In the genomic region with DNA sequence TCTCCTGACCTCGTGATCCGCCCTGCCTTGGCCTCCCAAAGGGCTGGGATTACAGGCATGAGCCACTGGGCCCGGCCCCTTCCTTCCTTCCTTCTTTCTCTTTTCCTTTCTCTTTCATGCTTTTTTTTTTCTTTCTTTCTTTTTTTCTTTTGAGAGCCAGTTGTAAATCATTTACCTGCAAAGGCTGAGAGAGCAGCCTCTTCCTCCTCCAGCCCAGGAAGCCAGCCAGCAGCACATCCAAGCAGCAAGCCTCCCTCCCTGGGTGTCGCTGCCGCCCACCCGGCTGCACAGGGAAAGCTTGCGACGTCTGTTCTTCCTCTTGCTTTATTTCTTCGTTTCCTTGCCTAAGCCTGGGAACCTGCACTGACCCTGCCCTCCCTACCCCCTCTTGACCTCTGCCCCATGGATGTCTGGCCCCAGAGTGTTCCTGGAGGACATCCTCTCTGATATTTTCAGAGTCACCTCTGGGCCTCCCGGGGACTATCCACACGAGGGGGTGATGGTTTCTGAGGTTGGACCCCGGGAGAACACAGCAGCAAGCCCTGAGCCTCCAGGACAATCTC, we compare ENCODE assay signal across 15 cellular contexts.
DNase-seq lines count a peak whose midpoint lies in the region; ATAC-seq, FAIRE-seq and TF ChIP-seq lines count a peak whose summit lies in the region.
"Had no signal": no experiment of that assay in that cellular context is flagged by ENCODE, and none has a peak within 500 bp of the region (broad histone marks: within the 10 kb centered on the region; RNA-seq: fewer than 3 reads in every experiment).

No MANE protein-coding gene starts in this region.

- TF ChIP-seq POLR2A in Peyer's patch (IDR thresholded peaks at IDR 0.05) (no peak), HepG2 (IDR thresholded peaks at IDR 0.05; ENCODE audit: insufficient read depth in 1 of 2, low read depth in 2 of 2, low read length in 2 of 2) (no peak)

- H3K9me3 ChIP-seq in Peyer's patch (no peaks in the 10 kb centered on the region), HepG2 (ENCODE audit: low read length) (no peaks in the 10 kb centered on the region)

- WGBS in HepG2 (ENCODE audit: low lambda C conversion rate), result 1% methylated on average over 12 of the region's 12 CpGs

- H3K27ac Mint-ChIP-seq in T-helper 1 cell treated with Interleukin-12 subunit alpha and Interleukin-12 subunit beta and Interleukin-4 antibody, amounts not matched to agents 30 μg/mL and 1 μg/mL, for 36 hours, result peak overlapping the region; percentile 22
- no peak overlapping the region for H3K27ac Mint-ChIP-seq in type B pancreatic cell

- H3K79me2 ChIP-seq in HepG2 (ENCODE audit: insufficient read depth, low read length), result no peaks in the 10 kb centered on the region

- no peak overlapping the region for H3K4me3 Mint-ChIP-seq in T-helper 1 cell treated with Interleukin-12 subunit alpha and Interleukin-12 subunit beta and Interleukin-4 antibody, amounts not matched to agents 30 μg/mL and 1 μg/mL, for 36 hours
- H3K4me3 Mint-ChIP-seq in type B pancreatic cell, result peak overlapping the region; percentile 13
- H3K4me3 Mint-ChIP-seq: neural crest cell had no signal

- no peaks in the 10 kb centered on the region for H3K36me3 ChIP-seq in Peyer's patch
- H3K36me3 ChIP-seq in HepG2 (replicated peaks in 1 of 2; ENCODE audit: control insufficient read depth in 1 of 2, insufficient read depth in 2 of 2, low read length in 2 of 2), result no peaks in the 10 kb centered on the region

- no peak overlapping the region for H2AFZ ChIP-seq in HepG2 (ENCODE audit: low read length)

- in situ Hi-C loops in HepG2 (cut with HindIII; ENCODE audit: extremely low pct_ligation_motif_present, low pct_unique_long_range_greater_than_20kb), result loop anchor here (25.0 kb wide), 1 partner anchor 570 kb away; no protein-coding TSS in a partner anchor

- H3K9me3 Mint-ChIP-seq in T-helper 1 cell treated with Interleukin-12 subunit alpha and Interleukin-12 subunit beta and Interleukin-4 antibody, amounts not matched to agents 30 μg/mL and 1 μg/mL, for 36 hours, result no peaks in the 10 kb centered on the region
- H3K9me3 Mint-ChIP-seq in type B pancreatic cell, result no peaks in the 10 kb centered on the region
- H3K9me3 Mint-ChIP-seq: neural crest cell had no signal

- ATAC-seq in HepG2, result peak; percentile 41

- intact Hi-C loops in HepG2 (cut with micrococcal nuclease; ENCODE audit: unreplicated experiment), result loop anchor here (5.0 kb wide), 1 partner anchor 580 kb away; no protein-coding TSS in a partner anchor

- no peaks in the 10 kb centered on the region for H3K27me3 ChIP-seq in Peyer's patch
- H3K27me3 ChIP-seq in HepG2 (ENCODE audit: control insufficient read depth in 1 of 2, insufficient read depth in 2 of 2, low read length in 2 of 2), result peaks cover 0 to 14% of the 10 kb centered on the region in 2 experiments; a peak in 2 of 5 replicates

- POLR2A ChIA-PET in HepG2 (lab: Yijun Ruan, JAX), result no interaction called here

- H3K4me3 ChIP-seq in Peyer's patch (no peak overlapping the region), HepG2 (replicated peaks in 1 of 3; ENCODE audit: insufficient read depth in 1 of 3, low read depth in 2 of 3, low read length in 3 of 3) (peak overlapping the region; percentile 22 to 57 (median 23); a peak in 4 of 6 replicates)

- peak overlapping the region in 2 of 4 donors; percentile 62 to 80 for H3K27ac ChIP-seq in Peyer's patch
- peak overlapping the region; percentile 25 for H3K27ac ChIP-seq in HepG2 (ENCODE audit: extremely low read length, insufficient read depth, low read length)

- H4K20me1 ChIP-seq in HepG2 (ENCODE audit: insufficient read depth, low read length), result no peaks in the 10 kb centered on the region

- no TSS peak for BruUV-seq in HepG2 (replicated peaks; lab: Mats Ljungman, UMichigan)

- DNase-seq in T-helper 1 cell (no peak), Peyer's patch (peak in 2 of 3 donors; percentile 57 to 70), HepG2 (ENCODE audit: low spot score) (peak; percentile 38), type B pancreatic cell (ENCODE audit: extremely low spot score, unreplicated experiment) (no peak), GOT3 (lab: John Stamatoyannopoulos, UW) (no peak)
- no peak for DNase-seq in stimulated activated CD4-positive, alpha-beta T cell treated with anti-CD3 and anti-CD28 coated beads, Interleukin-4, amount 100 ng/mL, for 24 hours
- no peak for DNase-seq in activated CD8-positive, alpha-beta memory T cell treated with anti-CD3 and anti-CD28 coated beads for 24 hours
- DNase-seq: DMS 273 treated with DMSO at 0.1 percent for 48 hours, foreskin fibroblast, NCI-H1694 treated with DMSO at 0.1 percent for 48 hours, NCI-H69, SHP77 had no signal

- TF ChIP-seq EP300 in HepG2 (IDR thresholded peaks at IDR 0.05; ENCODE audit: low read depth in 2 of 2, low read length in 2 of 2) (no peak), HepG2 (CRISPR knock-in tag; IDR thresholded peaks at IDR 0.05; ENCODE audit: borderline replicate concordance) (no peak)

- H3K9ac ChIP-seq in HepG2 (ENCODE audit: insufficient read depth, low read depth, low read length), result peak overlapping the region; percentile 10; the same call in 1 of the 2 replicates

- H3K36me3 Mint-ChIP-seq in T-helper 1 cell treated with Interleukin-12 subunit alpha and Interleukin-12 subunit beta and Interleukin-4 antibody, amounts not matched to agents 30 μg/mL and 1 μg/mL, for 36 hours (ENCODE audit: low read depth), result no peaks in the 10 kb centered on the region
- H3K36me3 Mint-ChIP-seq in type B pancreatic cell, result no peaks in the 10 kb centered on the region

- no peak for TF ChIP-seq RAD21 in HepG2 (CRISPR knock-in tag; IDR thresholded peaks at IDR 0.05)

- peaks cover 0 to 32% (median 6%) of the 10 kb centered on the region in 4 donors for H3K4me1 ChIP-seq in Peyer's patch
- peaks cover 54% of the 10 kb centered on the region for H3K4me1 ChIP-seq in HepG2 (ENCODE audit: insufficient read depth, low read length)

- H3K27me3 Mint-ChIP-seq in T-helper 1 cell treated with Interleukin-12 subunit alpha and Interleukin-12 subunit beta and Interleukin-4 antibody, amounts not matched to agents 30 μg/mL and 1 μg/mL, for 36 hours (ENCODE audit: low read depth), result peaks cover 3% of the 10 kb centered on the region
- peaks cover 15% of the 10 kb centered on the region for H3K27me3 Mint-ChIP-seq in type B pancreatic cell

- H3K4me2 ChIP-seq in HepG2 (ENCODE audit: low read depth, low read length), result peak overlapping the region; percentile 76

- FAIRE-seq in HepG2 (lab: Jason Lieb, UNC), result peak; percentile 37
- FAIRE-seq: islet of Langerhans had no signal

- TF ChIP-seq CTCF in Peyer's patch (IDR thresholded peaks at IDR 0.05), result peak in 1 of 6 experiments; percentile 16
- peak; percentile 62 for TF ChIP-seq CTCF in HepG2 (CRISPR knock-in tag; IDR thresholded peaks at IDR 0.05)
- no peak for TF ChIP-seq CTCF in type B pancreatic cell (conservative IDR thresholded peaks at IDR 0.05)

- CTCF ChIA-PET in HepG2 (lab: Yijun Ruan, JAX; ENCODE audit: low intra/inter-chr PET ratio, low total read pairs), result no interaction called here

- peaks cover 5% of the 10 kb centered on the region for H3K4me1 Mint-ChIP-seq in T-helper 1 cell treated with Interleukin-12 subunit alpha and Interleukin-12 subunit beta and Interleukin-4 antibody, amounts not matched to agents 30 μg/mL and 1 μg/mL, for 36 hours (ENCODE audit: low read depth)
- peaks cover 11% of the 10 kb centered on the region for H3K4me1 Mint-ChIP-seq in type B pancreatic cell (ENCODE audit: unreplicated experiment)

TF ChIP-seq in HepG2, 621 proteins besides CTCF, POLR2A, EP300 and RAD21 (continues in another document):
- TF ChIP-seq, protein P1, sequence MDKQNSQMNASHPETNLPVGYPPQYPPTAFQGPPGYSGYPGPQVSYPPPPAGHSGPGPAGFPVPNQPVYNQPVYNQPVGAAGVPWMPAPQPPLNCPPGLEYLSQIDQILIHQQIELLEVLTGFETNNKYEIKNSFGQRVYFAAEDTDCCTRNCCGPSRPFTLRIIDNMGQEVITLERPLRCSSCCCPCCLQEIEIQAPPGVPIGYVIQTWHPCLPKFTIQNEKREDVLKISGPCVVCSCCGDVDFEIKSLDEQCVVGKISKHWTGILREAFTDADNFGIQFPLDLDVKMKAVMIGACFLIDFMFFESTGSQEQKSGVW (CRISPR knock-in tag; IDR thresholded peaks at IDR 0.05; ENCODE audit: borderline replicate concordance), result no peak
- no peak for TF ChIP-seq MXI1 (IDR thresholded peaks at IDR 0.05; ENCODE audit: borderline replicate concordance, low read depth, low read length)
- TF ChIP-seq, protein P2, sequence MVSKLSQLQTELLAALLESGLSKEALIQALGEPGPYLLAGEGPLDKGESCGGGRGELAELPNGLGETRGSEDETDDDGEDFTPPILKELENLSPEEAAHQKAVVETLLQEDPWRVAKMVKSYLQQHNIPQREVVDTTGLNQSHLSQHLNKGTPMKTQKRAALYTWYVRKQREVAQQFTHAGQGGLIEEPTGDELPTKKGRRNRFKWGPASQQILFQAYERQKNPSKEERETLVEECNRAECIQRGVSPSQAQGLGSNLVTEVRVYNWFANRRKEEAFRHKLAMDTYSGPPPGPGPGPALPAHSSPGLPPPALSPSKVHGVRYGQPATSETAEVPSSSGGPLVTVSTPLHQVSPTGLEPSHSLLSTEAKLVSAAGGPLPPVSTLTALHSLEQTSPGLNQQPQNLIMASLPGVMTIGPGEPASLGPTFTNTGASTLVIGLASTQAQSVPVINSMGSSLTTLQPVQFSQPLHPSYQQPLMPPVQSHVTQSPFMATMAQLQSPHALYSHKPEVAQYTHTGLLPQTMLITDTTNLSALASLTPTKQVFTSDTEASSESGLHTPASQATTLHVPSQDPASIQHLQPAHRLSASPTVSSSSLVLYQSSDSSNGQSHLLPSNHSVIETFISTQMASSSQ (IDR thresholded peaks at IDR 0.05; ENCODE audit: low read depth), result peak; percentile 44; the same call in 1 of the 2 replicates
- TF ChIP-seq, protein P2 (CRISPR knock-in tag; IDR thresholded peaks at IDR 0.05; ENCODE audit: borderline replicate concordance), result peak; percentile 68; the same call in 1 of the 2 replicates
- 0 out of 2 replicates have a peak, but pooled peaks have one; percentile 13 for TF ChIP-seq ZMYM2 (CRISPR knock-in tag; IDR thresholded peaks at IDR 0.05)
- 0 out of 2 replicates have a peak, but pooled peaks have one; percentile 9 for TF ChIP-seq ZNF768 (CRISPR knock-in tag; IDR thresholded peaks at IDR 0.05)
- TF ChIP-seq ZNF263 (CRISPR knock-in tag; IDR thresholded peaks at IDR 0.05), result peak; percentile 65; the same call in 1 of the 2 replicates

Comparison
In these comparisons a context has a peak if more than half of its experiments do, and no peak if none do; other contexts are left out.
1. DNase-seq: peak in Peyer's patch (2 of 3) and HepG2 (single experiment); none in T-helper 1 cell (0 of 5), type B pancreatic cell (single experiment), stimulated activated CD4-positive, alpha-beta T cell treated with anti-CD3 and anti-CD28 coated beads, Interleukin-4, amount 100 ng/mL, for 24 hours (single experiment), activated CD8-positive, alpha-beta memory T cell treated with anti-CD3 and anti-CD28 coated beads for 24 hours (single experiment) and GOT3 (single experiment).
2. H3K4me3 ChIP-seq: peak in HepG2 (3 of 3); none in Peyer's patch (0 of 4).